Comparison of ENCODE assay signal across 9 cellular contexts in genomic region chr16:2857451-2858244, GRCh38. TPM values are rescaled to one million over a fixed set of nuclear protein-coding genes. Genes with fewer than 3 reads are reported as not detected.
DNase-seq lines count a peak whose midpoint lies in the region; ATAC-seq, FAIRE-seq and TF ChIP-seq lines count a peak whose summit lies in the region.
"Had no signal": no experiment of that assay in that cellular context is flagged by ENCODE, and none has a peak within 500 bp of the region (broad histone marks: within the 10 kb centered on the region; RNA-seq: fewer than 3 reads in every experiment).

PRSS22 (minus strand) TSS chr16:2858170; CDS start chr16:2858104, 66 bp downstream.

- no peak for TF ChIP-seq POLR2A in transverse colon (IDR thresholded peaks at IDR 0.05)

- peak; percentile 68 for DNase-seq in activated CD8-positive, alpha-beta memory T cell treated with anti-CD3 and anti-CD28 coated beads for 24 hours
- DNase-seq in activated CD8-positive, alpha-beta memory T cell treated with anti-CD3 and anti-CD28 coated beads, Interleukin-2, amount 50 U/mL, for 4 hours, result no peak
- no peak for DNase-seq in activated T-cell treated with anti-CD3 and anti-CD28 coated beads, Interleukin-2, amount 50 U/mL, for 4 hours
- DNase-seq in keratinocyte (ENCODE audit: low read depth, low spot score), result no peak
- peak; percentile 75 for DNase-seq in transverse colon
- DNase-seq in ACHN, result no peak
- DNase-seq in NCI-H748 treated with DMSO at 0.1 percent for 48 hours (lab: John Stamatoyannopoulos, UW), result no peak
- DNase-seq: hippocampal formation had no signal

- whole genome bisulfite sequencing in transverse colon (ENCODE audit: low coverage in 1 of 2), 2 donors, result 5 to 19% methylated on average over 12 to 41 of the region's 42 CpGs

- peak within 1 kb of the TSS; percentile 78 for H3K4me2 ChIP-seq in keratinocyte (ENCODE audit: control insufficient read depth, extremely low read depth, insufficient read depth, low read depth, low read length)

- H3K36me3 ChIP-seq in keratinocyte (ENCODE audit: control insufficient read depth in 2 of 2, extremely low read depth in 1 of 2, insufficient read depth in 2 of 2, low read length in 2 of 2) (peaks cover 0 to 3% of the 10 kb centered on the region in 2 experiments), transverse colon (no peaks in the 10 kb centered on the region)

- H3K27me3 Mint-ChIP-seq in activated T-cell treated with anti-CD3 and anti-CD28 coated beads, Interleukin-2, amount 50 U/mL, for 4 hours (ENCODE audit: low read depth), result peaks cover 14% of the 10 kb centered on the region

- TF ChIP-seq CTCF in keratinocyte (optimal IDR thresholded peaks at IDR 0.05 in 1 of 3, IDR thresholded peaks at IDR 0.05 in 1 of 3, conservative IDR thresholded peaks at IDR 0.05 in 1 of 3; ENCODE audit: extremely low read depth in 1 of 3, insufficient read depth in 2 of 3, low read length in 3 of 3) (no peak), transverse colon (IDR thresholded peaks at IDR 0.05) (no peak)

- H3K4me3 ChIP-seq in keratinocyte (ENCODE audit: control insufficient read depth in 2 of 3, extremely low read depth in 1 of 3, insufficient read depth in 2 of 3, low read depth in 1 of 3, low read length in 3 of 3), result peak within 1 kb of the TSS; percentile 39 to 68 (median 53)
- peak within 1 kb of the TSS in 3 of 4 donors; percentile 15 to 38 (median 15) for H3K4me3 ChIP-seq in transverse colon

- FAIRE-seq in keratinocyte (lab: Jason Lieb, UNC), result peak; percentile 41

- H3K9me1 ChIP-seq in keratinocyte (ENCODE audit: control insufficient read depth, extremely low read depth, insufficient read depth, low read length), result no peaks in the 10 kb centered on the region

- H3K4me1 ChIP-seq in keratinocyte (ENCODE audit: control insufficient read depth, extremely low read depth, insufficient read depth, low read length), result peaks cover 20% of the 10 kb centered on the region
- peaks cover 0 to 18% (median 7%) of the 10 kb centered on the region in 4 donors for H3K4me1 ChIP-seq in transverse colon

- intact Hi-C loops in transverse colon (cut with DNase I; ENCODE audit: low total_unique reads), result no loop called here

- H4K20me1 ChIP-seq in keratinocyte (ENCODE audit: control insufficient read depth, extremely low read depth, insufficient read depth, low read length), result no peaks in the 10 kb centered on the region

- H3K27me3 ChIP-seq in keratinocyte (ENCODE audit: control insufficient read depth, extremely low read depth, insufficient read depth, low read length), result no peaks in the 10 kb centered on the region
- H3K27me3 ChIP-seq in transverse colon, result peaks cover 43% of the 10 kb centered on the region

- peaks cover 7% of the 10 kb centered on the region for H3K4me1 Mint-ChIP-seq in activated T-cell treated with anti-CD3 and anti-CD28 coated beads, Interleukin-2, amount 50 U/mL, for 4 hours (ENCODE audit: low read depth)

- peaks cover 12% of the 10 kb centered on the region for H3K9me3 Mint-ChIP-seq in activated T-cell treated with anti-CD3 and anti-CD28 coated beads, Interleukin-2, amount 50 U/mL, for 4 hours

- dilution Hi-C loops in keratinocyte (cut with MboI; ENCODE audit: extremely low pct_ligation_motif_present, low sequenced_read_pairs), result no loop called here

- peak within 1 kb of the TSS; percentile 83 for H3K4me3 Mint-ChIP-seq in activated T-cell treated with anti-CD3 and anti-CD28 coated beads, Interleukin-2, amount 50 U/mL, for 4 hours

- peak within 1 kb of the TSS; percentile 62 for H3K9ac ChIP-seq in keratinocyte (ENCODE audit: control insufficient read depth, extremely low read depth, insufficient read depth, low read length)

- no peaks in the 10 kb centered on the region for H3K36me3 Mint-ChIP-seq in activated T-cell treated with anti-CD3 and anti-CD28 coated beads, Interleukin-2, amount 50 U/mL, for 4 hours (ENCODE audit: insufficient read depth)

- in situ Hi-C loops in transverse colon (cut with MboI; ENCODE audit: low pct_ligation_motif_present in 1 of 4, low pct_unique_long_range_greater_than_20kb in 1 of 4, low sequenced_read_pairs in 3 of 4), result no loop called here
- in situ Hi-C loops in ACHN (cut with HindIII; ENCODE audit: low pct_ligation_motif_present, low pct_unique_long_range_greater_than_20kb, low sequenced_read_pairs), result no loop called here

- ATAC-seq in activated T-cell treated with anti-CD3 and anti-CD28 coated beads, Interleukin-2, amount 50 U/mL, for 4 hours, result peak; percentile 32 to 45
- no peak for ATAC-seq in GM19455 (IDR thresholded peaks at IDR 0.05; ENCODE audit: unreplicated experiment)

- H3K79me2 ChIP-seq in keratinocyte (ENCODE audit: control insufficient read depth, insufficient read depth, low read length), result no peaks in the 10 kb centered on the region

- H2AFZ ChIP-seq in keratinocyte (ENCODE audit: control insufficient read depth, low read length), result peak within 1 kb of the TSS; percentile 89

- TF ChIP-seq EP300 in transverse colon (IDR thresholded peaks at IDR 0.05; ENCODE audit: low read depth), result no peak

- H3K9me3 ChIP-seq in keratinocyte (ENCODE audit: control insufficient read depth, low read depth, low read length) (no peaks in the 10 kb centered on the region), transverse colon (peaks cover 6 to 11% of the 10 kb centered on the region in 2 donors)

- H3K27ac ChIP-seq in keratinocyte (ENCODE audit: control insufficient read depth, insufficient read depth, low read length), result peak within 1 kb of the TSS; percentile 47
- H3K27ac ChIP-seq in transverse colon, result peak within 1 kb of the TSS; percentile 38 to 54 (median 49)

RNA-seq across cellular contexts. Expression of gene PRSS22, which starts in this region (rescaled TPM):
- total RNA-seq in activated T-cell treated with anti-CD3 and anti-CD28 coated beads, Interleukin-2, amount 50 U/mL, for 4 hours, result under 1 TPM in 1 of 3 donors, not detected in 2; 0.37 TPM
- polyA plus RNA-seq in keratinocyte, result 2.2 to 3.7 TPM (median 3.5 TPM) in 3 replicates
- 3.5 TPM for polyA plus RNA-seq in keratinocyte (2011; ENCODE audit: low read depth)
- polyA plus RNA-seq in keratinocyte (2011; cell fraction: cytosol; rRNA removed), result 1.3 and 1.4 TPM in 2 replicates
- 9.6 and 13.1 TPM in 2 replicates for polyA plus RNA-seq in keratinocyte (2011; cell fraction: nucleus; rRNA removed)
- 4.2 and 18.5 TPM in 2 replicates for polyA plus RNA-seq in keratinocyte (2012; ENCODE audit: low replicate concordance)
- 0.80 to 2.3 TPM (median 2.1 TPM) in 3 replicates for polyA minus RNA-seq in keratinocyte
- polyA minus RNA-seq in keratinocyte (2011; cell fraction: cytosol; rRNA and poly(A)+ RNA removed), result not detected
- 5.1 and 5.9 TPM in 2 replicates for polyA minus RNA-seq in keratinocyte (2011; cell fraction: nucleus; rRNA and poly(A)+ RNA removed)
- total RNA-seq in transverse colon, result 10 to 100 TPM in 1 of 4 donors, 1 to 10 TPM in 1, not detected in 2; 2.5 to 11.2 TPM

Comparison
In these comparisons a context has a peak if more than half of its experiments do, and no peak if none do; other contexts are left out.
1. DNase-seq: peak in activated CD8-positive, alpha-beta memory T cell treated with anti-CD3 and anti-CD28 coated beads for 24 hours (single experiment) and transverse colon (single experiment); none in activated CD8-positive, alpha-beta memory T cell treated with anti-CD3 and anti-CD28 coated beads, Interleukin-2, amount 50 U/mL, for 4 hours (single experiment), activated T-cell treated with anti-CD3 and anti-CD28 coated beads, Interleukin-2, amount 50 U/mL, for 4 hours (single experiment), keratinocyte (single experiment), ACHN (single experiment) and NCI-H748 treated with DMSO at 0.1 percent for 48 hours (single experiment).
2. Peak in ATAC-seq in activated T-cell treated with anti-CD3 and anti-CD28 coated beads, Interleukin-2, amount 50 U/mL, for 4 hours; RNA of the gene not detected or under 1 TPM.